In the genomic region with DNA sequence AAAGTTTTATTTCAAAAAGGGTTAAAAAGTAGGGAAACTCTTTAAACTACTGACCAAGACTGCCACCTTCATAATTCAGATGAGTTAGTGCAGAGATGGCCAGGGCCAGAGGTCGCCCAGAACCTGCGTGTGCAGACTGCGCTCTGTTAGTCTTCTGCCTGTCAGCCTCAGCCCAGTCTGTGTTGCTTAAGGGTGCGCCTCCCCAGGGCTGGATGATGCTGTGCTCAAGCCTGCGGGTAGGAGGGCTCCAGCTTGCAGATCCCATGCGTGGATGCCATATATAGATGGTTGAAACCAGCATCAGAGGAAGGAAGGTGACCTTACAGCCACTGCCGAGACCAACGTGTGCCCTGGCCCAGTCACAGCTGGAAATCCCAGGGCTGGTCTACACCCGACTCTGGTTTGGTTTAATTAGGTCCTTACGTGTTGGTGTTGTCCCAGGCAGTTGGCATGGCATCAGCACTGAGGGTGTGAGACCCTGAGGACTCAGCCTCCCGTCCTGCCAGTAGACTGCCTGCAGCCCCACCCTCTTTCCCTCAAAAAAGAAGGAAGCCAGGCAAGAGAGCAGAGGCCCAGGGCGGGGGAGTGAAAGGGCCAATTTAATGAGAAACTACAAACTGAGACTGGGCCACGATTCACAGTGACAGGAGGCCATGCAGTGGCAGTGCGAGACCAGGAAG, we compare ENCODE assay signal across 14 cellular contexts. TPM values are rescaled to one million over a fixed set of nuclear protein-coding genes. Genes with fewer than 3 reads are reported as not detected.
DNase-seq lines count a peak whose midpoint lies in the region; ATAC-seq and TF ChIP-seq lines count a peak whose summit lies in the region.
"Had no signal": no experiment of that assay in that cellular context is flagged by ENCODE, and none has a peak within 500 bp of the region (broad histone marks: within the 10 kb centered on the region; RNA-seq: fewer than 3 reads in every experiment).

No MANE protein-coding gene starts in this region.

- no peaks in the 10 kb centered on the region for H3K27me3 ChIP-seq in esophagus (ENCODE audit: control insufficient read depth in 1 of 2, insufficient read depth in 2 of 2, low read length in 2 of 2)
- H3K27me3 ChIP-seq: MG63 had no signal

- ATAC-seq in HG02981 (IDR thresholded peaks at IDR 0.05; ENCODE audit: unreplicated experiment) (no peak), GM21786 (IDR thresholded peaks at IDR 0.05; ENCODE audit: unreplicated experiment) (no peak)

- H3K4me3 ChIP-seq in esophagus (ENCODE audit: low read depth in 1 of 2, low read length in 2 of 2) = no peak overlapping the region
- H3K4me3 ChIP-seq: MG63, skin epidermis, thoracic aorta had no signal

- H3K9me3 Mint-ChIP-seq in activated CD4-positive, alpha-beta T cell treated with anti-CD3 and anti-CD28 coated beads, Interleukin-2, amount 10 ng/mL, durations not matched to agents 24 days and 14 days = no peaks in the 10 kb centered on the region
- no peaks in the 10 kb centered on the region for H3K9me3 Mint-ChIP-seq in osteocyte (ENCODE audit: unreplicated experiment)

- 62% methylated on average over 14 of the region's 14 CpGs for WGBS in esophagus, 2 donors

- intact Hi-C loops in activated CD4-positive, alpha-beta T cell treated with anti-CD3 and anti-CD28 coated beads, Interleukin-2, amount 10 ng/mL, durations not matched to agents 24 days and 14 days (cut with micrococcal nuclease) = no loop called here

- H3K27ac Mint-ChIP-seq in activated CD4-positive, alpha-beta T cell treated with anti-CD3 and anti-CD28 coated beads, Interleukin-2, amount 10 ng/mL, durations not matched to agents 24 days and 14 days = peak overlapping the region; percentile 25
- peak overlapping the region; percentile 55 for H3K27ac Mint-ChIP-seq in osteocyte (ENCODE audit: unreplicated experiment)

- peaks cover 0 to 18% of the 10 kb centered on the region in 2 donors for H3K4me1 ChIP-seq in esophagus (ENCODE audit: control insufficient read depth in 2 of 2, insufficient read depth in 2 of 2, low read length in 1 of 2)

- no peaks in the 10 kb centered on the region for H3K9me3 ChIP-seq in esophagus (ENCODE audit: control insufficient read depth in 2 of 2, insufficient read depth in 1 of 2, low read depth in 1 of 2, low read length in 1 of 2)
- H3K9me3 ChIP-seq: MG63, thoracic aorta had no signal

- H3K4me1 Mint-ChIP-seq in activated CD4-positive, alpha-beta T cell treated with anti-CD3 and anti-CD28 coated beads, Interleukin-2, amount 10 ng/mL, durations not matched to agents 24 days and 14 days = peaks cover 37% of the 10 kb centered on the region
- peaks cover 7% of the 10 kb centered on the region for H3K4me1 Mint-ChIP-seq in osteocyte (ENCODE audit: unreplicated experiment)

- no peak for DNase-seq in activated CD4-positive, alpha-beta T cell treated with anti-CD3 and anti-CD28 coated beads, Interleukin-2, amount 10 ng/mL, durations not matched to agents 24 days and 14 days
- no peak for DNase-seq in activated CD4-positive, alpha-beta T cell treated with anti-CD3 and anti-CD28 coated beads for 48 hours
- DNase-seq in NOMO-1 treated with dmso at 0.1 percent for 144 hours (lab: John Stamatoyannopoulos, UW; ENCODE audit: unreplicated experiment) (peak; percentile 54), osteocyte (ENCODE audit: extremely low spot score, unreplicated experiment) (no peak), middle frontal gyrus (ENCODE audit: extremely low spot score, low spot score) (no peak)
- DNase-seq: activated CD4-positive, CD25-positive, alpha-beta regulatory T cell; NK-92 treated with Interleukin-12 subunit alpha and Interleukin-12 subunit beta, amount 100 ng/mL, for 24 hours had no signal

- H3K27ac ChIP-seq in esophagus (ENCODE audit: low read depth in 2 of 2, low read length in 1 of 2) = peak overlapping the region; percentile 76 to 79
- H3K27ac ChIP-seq: thoracic aorta had no signal

- H3K4me3 Mint-ChIP-seq in activated CD4-positive, alpha-beta T cell treated with anti-CD3 and anti-CD28 coated beads, Interleukin-2, amount 10 ng/mL, durations not matched to agents 24 days and 14 days = no peak overlapping the region
- no peak overlapping the region for H3K4me3 Mint-ChIP-seq in osteocyte (ENCODE audit: unreplicated experiment)

- peaks cover 19 to 58% of the 10 kb centered on the region in 2 donors for H3K36me3 ChIP-seq in esophagus (ENCODE audit: control insufficient read depth in 2 of 2, insufficient read depth in 2 of 2, low read length in 1 of 2)

- no peak for TF ChIP-seq CTCF in osteocyte (IDR thresholded peaks at IDR 0.05)

- peaks cover 52% of the 10 kb centered on the region for H3K36me3 Mint-ChIP-seq in activated CD4-positive, alpha-beta T cell treated with anti-CD3 and anti-CD28 coated beads, Interleukin-2, amount 10 ng/mL, durations not matched to agents 24 days and 14 days (ENCODE audit: low read depth)
- peaks cover 9% of the 10 kb centered on the region for H3K36me3 Mint-ChIP-seq in osteocyte (ENCODE audit: unreplicated experiment)

- no peaks in the 10 kb centered on the region for H3K27me3 Mint-ChIP-seq in activated CD4-positive, alpha-beta T cell treated with anti-CD3 and anti-CD28 coated beads, Interleukin-2, amount 10 ng/mL, durations not matched to agents 24 days and 14 days
- H3K27me3 Mint-ChIP-seq in osteocyte (ENCODE audit: unreplicated experiment) = no peaks in the 10 kb centered on the region

RNA-seq across cellular contexts. Expression of a gene that starts 27.7 kb away (rescaled TPM):
- 49.4 and 55.2 TPM in 2 replicates for total RNA-seq in activated CD4-positive, alpha-beta T cell treated with anti-CD3 and anti-CD28 coated beads, Interleukin-2, amount 10 ng/mL, durations not matched to agents 24 days and 14 days
- 10 to 100 TPM; 12.0 to 12.1 TPM for polyA plus RNA-seq in esophagus
- 28.5 and 28.9 TPM in 2 replicates for total RNA-seq in osteocyte
- total RNA-seq: HT-29 had no signal

RNA-seq across cellular contexts. Expression of a gene that starts 34.7 kb away (rescaled TPM):
- 64.3 and 70.0 TPM in 2 replicates for total RNA-seq in activated CD4-positive, alpha-beta T cell treated with anti-CD3 and anti-CD28 coated beads, Interleukin-2, amount 10 ng/mL, durations not matched to agents 24 days and 14 days
- polyA plus RNA-seq in esophagus = 10 to 100 TPM; 77.1 to 85.9 TPM
- 47.2 and 47.3 TPM in 2 replicates for total RNA-seq in osteocyte

RNA-seq across cellular contexts. Expression of a gene that starts 36.5 kb away (rescaled TPM):
- total RNA-seq in activated CD4-positive, alpha-beta T cell treated with anti-CD3 and anti-CD28 coated beads, Interleukin-2, amount 10 ng/mL, durations not matched to agents 24 days and 14 days = 32.2 and 34.5 TPM in 2 replicates
- 10 to 100 TPM; 39.8 to 40.7 TPM for polyA plus RNA-seq in esophagus
- total RNA-seq in osteocyte = 55.0 and 61.4 TPM in 2 replicates

RNA-seq across cellular contexts. Expression of a gene that starts 45.3 kb away (rescaled TPM):
- not detected in 2 replicates for total RNA-seq in activated CD4-positive, alpha-beta T cell treated with anti-CD3 and anti-CD28 coated beads, Interleukin-2, amount 10 ng/mL, durations not matched to agents 24 days and 14 days
- polyA plus RNA-seq in esophagus = under 1 TPM; 0.04 to 0.08 TPM
- 0.08 and 0.26 TPM in 2 replicates for total RNA-seq in osteocyte
- total RNA-seq: HT-29, thoracic aorta had no signal
